Comparison of ENCODE assay signal across 23 cellular contexts in genomic region chr3:127412578-127413317, GRCh38.
DNase-seq lines count a peak whose midpoint lies in the region; ATAC-seq and TF ChIP-seq lines count a peak whose summit lies in the region.
"Had no signal": no experiment of that assay in that cellular context is flagged by ENCODE, and none has a peak within 500 bp of the region (broad histone marks: within the 10 kb centered on the region; RNA-seq: fewer than 3 reads in every experiment).

No MANE protein-coding gene starts in this region.

- H3K27ac ChIP-seq in HEK293 (ENCODE audit: extremely low read depth, low read depth, low read length) (no peak overlapping the region), coronary artery (no peak overlapping the region), lung (ENCODE audit: low read depth in 1 of 2, low read length in 1 of 2) (peak overlapping the region in 1 of 2 donors; percentile 40), temporal lobe (ENCODE audit: low read depth, low read length) (peak overlapping the region; percentile 22), brain microvascular endothelial cell (no peak overlapping the region)
- H3K27ac ChIP-seq: adrenal gland, ovary, right atrium auricular region, SJSA1, suprapubic skin had no signal

- no peak for TF ChIP-seq CTCF in HEK293 (tag by site-specific recombination; IDR thresholded peaks at IDR 0.05)
- no peak for TF ChIP-seq CTCF in coronary artery (IDR thresholded peaks at IDR 0.05)
- TF ChIP-seq CTCF in lung (IDR thresholded peaks at IDR 0.05; ENCODE audit: control extremely low read depth, extremely low read depth) = no peak
- TF ChIP-seq CTCF in brain microvascular endothelial cell (IDR thresholded peaks at IDR 0.05; ENCODE audit: low read depth, low read length, missing control alignments) = no peak

- in situ Hi-C loops in brain microvascular endothelial cell (cut with HindIII; ENCODE audit: low pct_ligation_motif_present, low sequenced_read_pairs) = no loop called here
- in situ Hi-C loops in HAP-1 (cut with MboI; ENCODE audit: low sequenced_read_pairs) = no loop called here

- H3K4me1 ChIP-seq in HEK293 (ENCODE audit: control insufficient read depth, insufficient read depth, low read length) = no peaks in the 10 kb centered on the region
- peaks cover 0 to 9% of the 10 kb centered on the region in 2 donors for H3K4me1 ChIP-seq in lung (ENCODE audit: control insufficient read depth in 2 of 2, insufficient read depth in 2 of 2, low read length in 2 of 2)
- peaks cover 32% of the 10 kb centered on the region for H3K4me1 ChIP-seq in HAP-1
- H3K4me1 ChIP-seq: adrenal gland, right atrium auricular region, SJSA1, suprapubic skin had no signal

- POLR2A ChIA-PET in HEK293 (lab: Yijun Ruan, JAX) = no interaction called here

- DNase-seq in coronary artery (ENCODE audit: low spot score) = peak; percentile 64
- DNase-seq in lung (ENCODE audit: low spot score) = peak; percentile 24
- no peak for DNase-seq in brain microvascular endothelial cell
- DNase-seq in HPDE6-E6E7 (ENCODE audit: extremely low spot score) = no peak
- DNase-seq in HAP-1 (ENCODE audit: low spot score in 2 of 2) = no peak
- DNase-seq: activated naive CD4-positive, alpha-beta T cell treated with Interleukin-2 at 50 U/mL for 16 hours; KBM-7; MM.1S; NCI-H146; NCI-H2171 treated with DMSO at 0.1 percent for 48 hours; NCI-H524 treated with DMSO at 0.1 percent for 48 hours; NK-92 treated with Interleukin-12 subunit alpha and Interleukin-12 subunit beta, amount 100 ng/mL, for 24 hours; stimulated activated CD4-positive, alpha-beta T cell treated with anti-CD3 and anti-CD28 coated beads, Interleukin-12 subunit alpha, Interleukin-12 subunit beta, amount 100 ng/mL, for 4 hours; stimulated activated CD4-positive, alpha-beta T cell treated with anti-CD3 and anti-CD28 coated beads, Interleukin-4, amount 100 ng/mL, for 24 hours; stimulated activated naive B cell treated with anti-CD40 and anti-IgM and Interleukin-4, amounts not matched to agents 10 μg/mL and 1 μg/mL and 100 μg/mL, for 72 hours had no signal

- H3K9me3 ChIP-seq in HEK293 (ENCODE audit: control insufficient read depth, insufficient read depth, low read depth, low read length) (no peaks in the 10 kb centered on the region), lung (ENCODE audit: control insufficient read depth in 2 of 2, insufficient read depth in 1 of 2, low read length in 1 of 2) (no peaks in the 10 kb centered on the region), HAP-1 (no peaks in the 10 kb centered on the region)
- H3K9me3 ChIP-seq: adrenal gland, ovary, right atrium auricular region, SJSA1, suprapubic skin had no signal

- H3K4me3 ChIP-seq in HEK293 (ENCODE audit: low read depth, low read length) (no peak overlapping the region), coronary artery (no peak overlapping the region), lung (no peak overlapping the region), brain microvascular endothelial cell (ENCODE audit: low read depth, low read length) (no peak overlapping the region), HAP-1 (no peak overlapping the region)
- H3K4me3 ChIP-seq: adrenal gland, ovary, right atrium auricular region, SJSA1, suprapubic skin had no signal

- no peaks in the 10 kb centered on the region for H3K36me3 ChIP-seq in HEK293 (ENCODE audit: control insufficient read depth in 2 of 2, insufficient read depth in 1 of 2, low read length in 2 of 2)
- no peaks in the 10 kb centered on the region for H3K36me3 ChIP-seq in lung (ENCODE audit: control insufficient read depth in 2 of 2, insufficient read depth in 2 of 2, low read length in 2 of 2)
- no peaks in the 10 kb centered on the region for H3K36me3 ChIP-seq in brain microvascular endothelial cell (replicated peaks)
- H3K36me3 ChIP-seq in HAP-1 (replicated peaks) = no peaks in the 10 kb centered on the region
- H3K36me3 ChIP-seq: adrenal gland, ovary, right atrium auricular region, SJSA1, suprapubic skin had no signal

- H3K27me3 ChIP-seq in lung (ENCODE audit: control insufficient read depth, insufficient read depth) (no peaks in the 10 kb centered on the region), brain microvascular endothelial cell (replicated peaks) (peaks cover 5% of the 10 kb centered on the region), HAP-1 (ENCODE audit: low read depth) (no peaks in the 10 kb centered on the region)
- H3K27me3 ChIP-seq: ovary, right atrium auricular region had no signal

- 77 to 87% methylated on average over 10 of the region's 10 CpGs for WGBS in lung, 2 donors

- ATAC-seq in lung (ENCODE audit: insufficient read depth, low FRiP score) = peak; percentile 32
- ATAC-seq: naive thymus-derived CD4-positive, alpha-beta T cell; stimulated activated naive B cell treated with anti-CD40 and anti-IgM and Interleukin-4, amounts not matched to agents 10 μg/mL and 1 μg/mL and 100 μg/mL, for 72 hours had no signal

- CTCF ChIA-PET in HEK293 (lab: Yijun Ruan, JAX) = no interaction called here

TF ChIP-seq in HEK293, 187 proteins besides CTCF, POLR2A, EP300 and RAD21:
- TF ChIP-seq GLIS1 (tag by site-specific recombination; IDR thresholded peaks at IDR 0.05) (peak; percentile 17; the same call in 1 of the 2 replicates), SCRT2 (tag by site-specific recombination; IDR thresholded peaks at IDR 0.05) (no peak)
TF ChIP-seq in HEK293: peak in this region for 1.

Comparison
In these comparisons a context has a peak if more than half of its experiments do, and no peak if none do; other contexts are left out.
1. DNase-seq: peak in coronary artery (single experiment) and lung (single experiment); none in brain microvascular endothelial cell (single experiment), HPDE6-E6E7 (single experiment) and HAP-1 (0 of 2).